18 cellular contexts compared by ENCODE assay signal in the genomic region with DNA sequence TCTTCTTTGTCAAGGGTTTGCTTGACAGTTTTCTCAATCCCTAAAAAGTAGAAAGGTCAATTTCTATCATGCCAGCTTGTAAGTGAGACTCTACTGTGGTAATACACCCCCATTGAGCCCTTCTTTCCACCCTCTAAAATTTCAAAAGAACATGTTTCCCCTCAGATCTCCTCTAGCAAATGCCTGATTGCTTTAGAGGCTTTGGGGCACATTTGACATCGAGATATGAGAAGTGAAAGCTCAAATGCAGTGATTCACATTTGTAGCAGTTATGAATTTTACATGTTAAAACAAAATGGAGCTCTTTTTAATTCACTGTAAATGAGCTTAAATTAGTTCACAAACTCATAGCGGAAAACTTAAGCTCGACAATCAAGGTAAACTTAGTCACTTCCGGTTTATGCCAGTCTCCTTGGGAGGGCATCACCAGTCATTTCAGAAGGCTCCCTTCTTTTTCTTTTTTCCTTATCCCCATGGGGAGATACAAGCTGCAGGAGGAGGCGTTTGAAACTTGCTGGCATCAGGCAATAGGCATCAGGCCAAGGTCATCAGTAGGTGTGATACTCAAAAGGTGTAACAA. TPM values are rescaled to one million over a fixed set of nuclear protein-coding genes. Genes with fewer than 3 reads are reported as not detected.
DNase-seq lines count a peak whose midpoint lies in the region; ATAC-seq and TF ChIP-seq lines count a peak whose summit lies in the region.
"Had no signal": no experiment of that assay in that cellular context is flagged by ENCODE, and none has a peak within 500 bp of the region (broad histone marks: within the 10 kb centered on the region; RNA-seq: fewer than 3 reads in every experiment).

No MANE protein-coding gene starts in this region.

- intact Hi-C loops in natural killer cell (cut with micrococcal nuclease) = no loop called here

- H3K27ac Mint-ChIP-seq in natural killer cell treated with Interleukin-12 subunit alpha and Interleukin-12 subunit beta and Interleukin-15 and Interleukin-18, amount 100 ng/mL, for 72 hours = peak overlapping the region; percentile 6 to 36
- no peak overlapping the region for H3K27ac Mint-ChIP-seq in natural killer cell
- H3K27ac Mint-ChIP-seq in activated naive CD4-positive, alpha-beta T cell treated with anti-CD3 and anti-CD28 coated beads, Interleukin-2, amount 50 U/mL, for 72 hours = peak overlapping the region; percentile 72 to 83
- peak overlapping the region; percentile 46 to 90 for H3K27ac Mint-ChIP-seq in stimulated activated naive CD8-positive, alpha-beta T cell treated with anti-CD3 and anti-CD28 coated beads, Interleukin-15, amount 100 ng/mL, for 72 hours
- peak overlapping the region in 1 of 8 donors; percentile 50 for H3K27ac Mint-ChIP-seq in CD8-positive, alpha-beta memory T cell

- H3K9me2 ChIP-seq in MM.1S (replicated peaks; ENCODE audit: insufficient read depth, low read length) = no peaks in the 10 kb centered on the region

- H4K20me1 ChIP-seq in MM.1S (ENCODE audit: insufficient read depth, low read length) = no peaks in the 10 kb centered on the region

- no peak for DNase-seq in natural killer cell treated with Interleukin-12 subunit alpha and Interleukin-12 subunit beta and Interleukin-15 and Interleukin-18, amount 100 ng/mL, for 72 hours (ENCODE audit: low spot score)
- DNase-seq in natural killer cell = no peak
- DNase-seq in MM.1S = no peak
- no peak for DNase-seq in activated naive CD4-positive, alpha-beta T cell treated with anti-CD3 and anti-CD28 coated beads, Interleukin-2, amount 50 U/mL, for 72 hours (ENCODE audit: low spot score in 2 of 2)
- no peak for DNase-seq in stimulated activated naive CD8-positive, alpha-beta T cell treated with anti-CD3 and anti-CD28 coated beads, Interleukin-15, amount 100 ng/mL, for 72 hours
- no peak for DNase-seq in COLO829 (ENCODE audit: low spot score)
- DNase-seq in SIG-M5 treated with dmso at 0.1 percent for 504 hours (lab: John Stamatoyannopoulos, UW; ENCODE audit: unreplicated experiment) = no peak
- DNase-seq in CD8-positive, alpha-beta memory T cell = no peak
- DNase-seq: aorta; caudate nucleus; COR-L47; DND-41; Kasumi-1; NCI-H1105 treated with DMSO at 0.1 percent for 48 hours; NCI-H2081; stimulated activated CD4-positive, alpha-beta T cell treated with anti-CD3 and anti-CD28 coated beads, Interleukin-4, amount 100 ng/mL, for 24 hours; substantia nigra; SW 1271 had no signal

- peak overlapping the region; percentile 35 for H3K4me2 ChIP-seq in MM.1S (ENCODE audit: low read depth, low read length)

- no peaks in the 10 kb centered on the region for H3K79me2 ChIP-seq in MM.1S (ENCODE audit: low read length)

- H3K4me3 ChIP-seq in MM.1S (ENCODE audit: low read length) = no peak overlapping the region
- H3K4me3 ChIP-seq in CD8-positive, alpha-beta memory T cell (ENCODE audit: low read length) = no peak overlapping the region

- H3K36me3 ChIP-seq in MM.1S (replicated peaks; ENCODE audit: insufficient read depth, low read length) = no peaks in the 10 kb centered on the region
- no peaks in the 10 kb centered on the region for H3K36me3 ChIP-seq in CD8-positive, alpha-beta memory T cell (ENCODE audit: insufficient read depth, low read length)

- TF ChIP-seq CTCF in natural killer cell (IDR thresholded peaks at IDR 0.05) (no peak), MM.1S (IDR thresholded peaks at IDR 0.05; ENCODE audit: low read length) (no peak)

- H3K4me1 ChIP-seq in MM.1S (ENCODE audit: low read length) = peaks cover 21% of the 10 kb centered on the region
- peaks cover 12% of the 10 kb centered on the region for H3K4me1 ChIP-seq in CD8-positive, alpha-beta memory T cell (ENCODE audit: insufficient read depth, low read length)

- H3K27ac ChIP-seq in MM.1S (ENCODE audit: low read length) = no peak overlapping the region
- no peak overlapping the region for H3K27ac ChIP-seq in CD8-positive, alpha-beta memory T cell (ENCODE audit: low read depth, low read length)

- no peaks in the 10 kb centered on the region for H3K9me3 ChIP-seq in MM.1S (replicated peaks; ENCODE audit: insufficient read depth, low read length)
- H3K9me3 ChIP-seq in CD8-positive, alpha-beta memory T cell (ENCODE audit: low read length) = no peaks in the 10 kb centered on the region

- H3K9me3 Mint-ChIP-seq in natural killer cell treated with Interleukin-12 subunit alpha and Interleukin-12 subunit beta and Interleukin-15 and Interleukin-18, amount 100 ng/mL, for 72 hours = no peaks in the 10 kb centered on the region
- H3K9me3 Mint-ChIP-seq in natural killer cell = no peaks in the 10 kb centered on the region
- H3K9me3 Mint-ChIP-seq in activated naive CD4-positive, alpha-beta T cell treated with anti-CD3 and anti-CD28 coated beads, Interleukin-2, amount 50 U/mL, for 72 hours = no peaks in the 10 kb centered on the region
- H3K9me3 Mint-ChIP-seq in stimulated activated naive CD8-positive, alpha-beta T cell treated with anti-CD3 and anti-CD28 coated beads, Interleukin-15, amount 100 ng/mL, for 72 hours = no peaks in the 10 kb centered on the region
- no peaks in the 10 kb centered on the region for H3K9me3 Mint-ChIP-seq in CD8-positive, alpha-beta memory T cell

- H3K4me1 Mint-ChIP-seq in natural killer cell treated with Interleukin-12 subunit alpha and Interleukin-12 subunit beta and Interleukin-15 and Interleukin-18, amount 100 ng/mL, for 72 hours (ENCODE audit: low read depth in 2 of 2) = peaks cover 10 to 12% of the 10 kb centered on the region in 2 donors
- peaks cover 0 to 11% of the 10 kb centered on the region in 2 donors for H3K4me1 Mint-ChIP-seq in natural killer cell
- H3K4me1 Mint-ChIP-seq in stimulated activated naive CD8-positive, alpha-beta T cell treated with anti-CD3 and anti-CD28 coated beads, Interleukin-15, amount 100 ng/mL, for 72 hours = peaks cover 36% of the 10 kb centered on the region
- peaks cover 17 to 28% (median 22%) of the 10 kb centered on the region in 3 donors for H3K4me1 Mint-ChIP-seq in CD8-positive, alpha-beta memory T cell

- POLR2A ChIA-PET in CD8-positive, alpha-beta memory T cell (lab: Charles Lee) = interaction anchor here (1.3 kb wide), 2 partner anchors 14 to 67 kb away, joined by 3 to 4 read pairs; partner anchors contain the start of gene EGR2

- no peaks in the 10 kb centered on the region for H3K27me3 ChIP-seq in MM.1S (replicated peaks; ENCODE audit: insufficient read depth, low read length)
- H3K27me3 ChIP-seq in CD8-positive, alpha-beta memory T cell (ENCODE audit: insufficient read depth, low read length, poor library complexity, severe bottlenecking) = no peaks in the 10 kb centered on the region

- no peaks in the 10 kb centered on the region for H3K36me3 Mint-ChIP-seq in natural killer cell treated with Interleukin-12 subunit alpha and Interleukin-12 subunit beta and Interleukin-15 and Interleukin-18, amount 100 ng/mL, for 72 hours
- H3K36me3 Mint-ChIP-seq in natural killer cell = no peaks in the 10 kb centered on the region
- H3K36me3 Mint-ChIP-seq in activated naive CD4-positive, alpha-beta T cell treated with anti-CD3 and anti-CD28 coated beads, Interleukin-2, amount 50 U/mL, for 72 hours = no peaks in the 10 kb centered on the region
- H3K36me3 Mint-ChIP-seq in CD8-positive, alpha-beta memory T cell = no peaks in the 10 kb centered on the region

- no peak for ATAC-seq in natural killer cell treated with Interleukin-12 subunit alpha and Interleukin-12 subunit beta and Interleukin-15 and Interleukin-18, amount 100 ng/mL, for 72 hours
- ATAC-seq in natural killer cell = no peak
- ATAC-seq in activated naive CD4-positive, alpha-beta T cell treated with anti-CD3 and anti-CD28 coated beads, Interleukin-2, amount 50 U/mL, for 72 hours = peak; percentile 76 to 87
- peak; percentile 58 for ATAC-seq in stimulated activated naive CD8-positive, alpha-beta T cell treated with anti-CD3 and anti-CD28 coated beads, Interleukin-15, amount 100 ng/mL, for 72 hours

- no peak overlapping the region for H3K4me3 Mint-ChIP-seq in natural killer cell treated with Interleukin-12 subunit alpha and Interleukin-12 subunit beta and Interleukin-15 and Interleukin-18, amount 100 ng/mL, for 72 hours
- H3K4me3 Mint-ChIP-seq in natural killer cell = no peak overlapping the region
- H3K4me3 Mint-ChIP-seq in stimulated activated naive CD8-positive, alpha-beta T cell treated with anti-CD3 and anti-CD28 coated beads, Interleukin-15, amount 100 ng/mL, for 72 hours = peak overlapping the region; percentile 29 to 49
- peak overlapping the region in 3 of 7 donors; percentile 2 to 74 (median 11) for H3K4me3 Mint-ChIP-seq in CD8-positive, alpha-beta memory T cell

- H2AFZ ChIP-seq in MM.1S (ENCODE audit: low read length) = peak overlapping the region; percentile 22; the same call in 1 of the 2 replicates

- H3K27me3 Mint-ChIP-seq in natural killer cell treated with Interleukin-12 subunit alpha and Interleukin-12 subunit beta and Interleukin-15 and Interleukin-18, amount 100 ng/mL, for 72 hours = peaks cover 0 to 3% of the 10 kb centered on the region in 2 donors
- no peaks in the 10 kb centered on the region for H3K27me3 Mint-ChIP-seq in natural killer cell (ENCODE audit: low read depth in 2 of 2)
- H3K27me3 Mint-ChIP-seq in stimulated activated naive CD8-positive, alpha-beta T cell treated with anti-CD3 and anti-CD28 coated beads, Interleukin-15, amount 100 ng/mL, for 72 hours = no peaks in the 10 kb centered on the region
- no peaks in the 10 kb centered on the region for H3K27me3 Mint-ChIP-seq in CD8-positive, alpha-beta memory T cell

- CTCF ChIA-PET in CD8-positive, alpha-beta memory T cell (lab: Charles Lee) = interaction anchor here (0.7 to 2.0 kb wide), 4 partner anchors 10 to 69 kb away, joined by 3 to 8 read pairs (median 3); no protein-coding TSS in a partner anchor

- H3K9ac ChIP-seq in MM.1S (ENCODE audit: low read length) = no peak overlapping the region

- peaks cover 3% of the 10 kb centered on the region; the same call in 1 of the 2 replicates for H3F3A ChIP-seq in MM.1S (ENCODE audit: insufficient read depth, low read length)

RNA-seq across cellular contexts. Expression of gene ADO, which starts 55.3 kb away (rescaled TPM):
- 10 to 100 TPM; 26.3 to 49.2 TPM for total RNA-seq in natural killer cell treated with Interleukin-12 subunit alpha and Interleukin-12 subunit beta and Interleukin-15 and Interleukin-18, amount 100 ng/mL, for 72 hours
- total RNA-seq in natural killer cell = 10 to 100 TPM; 13.6 to 17.1 (median 15.6) TPM
- total RNA-seq in activated naive CD4-positive, alpha-beta T cell treated with anti-CD3 and anti-CD28 coated beads, Interleukin-2, amount 50 U/mL, for 72 hours = 10 to 100 TPM; 16.6 to 17.1 TPM
- 10 to 100 TPM; 38.4 to 39.4 TPM for total RNA-seq in CD8-positive, alpha-beta memory T cell
- polyA plus RNA-seq in CD8-positive, alpha-beta memory T cell = 2.8 TPM

Comparison
In these comparisons a context has a peak if more than half of its experiments do, and no peak if none do; other contexts are left out.
1. H3K27ac Mint-ChIP-seq: peak in natural killer cell treated with Interleukin-12 subunit alpha and Interleukin-12 subunit beta and Interleukin-15 and Interleukin-18, amount 100 ng/mL, for 72 hours (2 of 2), activated naive CD4-positive, alpha-beta T cell treated with anti-CD3 and anti-CD28 coated beads, Interleukin-2, amount 50 U/mL, for 72 hours (2 of 2) and stimulated activated naive CD8-positive, alpha-beta T cell treated with anti-CD3 and anti-CD28 coated beads, Interleukin-15, amount 100 ng/mL, for 72 hours (2 of 2); none in natural killer cell (0 of 2).
2. ATAC-seq: peak in activated naive CD4-positive, alpha-beta T cell treated with anti-CD3 and anti-CD28 coated beads, Interleukin-2, amount 50 U/mL, for 72 hours (2 of 2) and stimulated activated naive CD8-positive, alpha-beta T cell treated with anti-CD3 and anti-CD28 coated beads, Interleukin-15, amount 100 ng/mL, for 72 hours (single experiment); none in natural killer cell treated with Interleukin-12 subunit alpha and Interleukin-12 subunit beta and Interleukin-15 and Interleukin-18, amount 100 ng/mL, for 72 hours (0 of 2) and natural killer cell (0 of 3).
3. H3K4me3 Mint-ChIP-seq: peak in stimulated activated naive CD8-positive, alpha-beta T cell treated with anti-CD3 and anti-CD28 coated beads, Interleukin-15, amount 100 ng/mL, for 72 hours (2 of 2); none in natural killer cell treated with Interleukin-12 subunit alpha and Interleukin-12 subunit beta and Interleukin-15 and Interleukin-18, amount 100 ng/mL, for 72 hours (single experiment) and natural killer cell (single experiment).